Comparison of ENCODE assay signal across 1 cellular context in the genomic region with DNA sequence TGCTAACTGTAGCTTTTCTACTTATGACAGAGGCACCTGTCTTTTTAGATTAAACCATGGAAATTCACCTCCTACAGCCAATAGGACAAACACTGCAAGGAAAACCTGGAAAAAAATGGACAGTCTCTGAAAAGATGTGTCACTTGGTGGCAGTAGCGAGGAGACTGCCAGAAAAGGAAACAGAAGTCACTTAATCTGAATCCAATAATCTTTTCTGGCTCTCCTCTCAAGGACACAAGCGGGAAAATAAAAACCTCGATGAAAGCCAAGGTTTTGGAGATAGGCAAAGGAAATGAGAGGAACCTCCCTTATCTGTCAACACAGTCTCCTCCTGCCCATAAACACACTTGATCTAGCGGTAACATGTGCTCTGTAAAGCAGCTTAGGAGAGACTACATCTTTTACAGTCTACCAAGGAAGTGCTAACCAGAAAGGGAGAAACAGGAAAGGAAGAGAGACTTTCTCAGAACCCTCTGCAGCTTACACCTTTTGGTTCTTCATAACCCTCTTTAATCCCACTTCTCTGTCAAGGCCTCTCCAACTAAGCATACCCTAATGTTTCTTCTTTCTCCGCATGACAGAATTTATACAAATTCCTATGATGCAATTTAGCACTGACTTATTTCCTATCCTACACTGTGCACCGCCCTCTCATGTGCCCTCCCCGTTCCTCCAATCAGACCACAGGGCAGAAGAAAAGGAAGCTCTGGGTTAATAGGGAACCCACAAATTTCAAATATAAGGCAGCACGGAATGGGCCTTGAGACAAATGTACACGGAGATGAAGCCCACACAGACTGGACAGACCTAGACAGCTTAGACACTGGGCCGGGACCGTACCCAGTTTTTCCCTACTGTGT.
A peak's percentile ranks its signal among the peaks of the same experiment; 100 is the strongest.
TF ChIP-seq lines count a peak whose summit lies in the region.

No MANE protein-coding gene starts in this region.

TF ChIP-seq in IMR-90, 13 proteins besides CTCF, POLR2A, EP300 and RAD21 (continued from another document):
- no peak for TF ChIP-seq ELK1 (IDR thresholded peaks at IDR 0.05; ENCODE audit: borderline replicate concordance, low read depth, low read length)
- 0 out of 2 replicates have a peak, but pooled peaks have one; percentile 21 for TF ChIP-seq MXI1 (IDR thresholded peaks at IDR 0.05; ENCODE audit: borderline replicate concordance, low read depth, low read length)
- peak; percentile 55; the same call in 1 of the 2 replicates for TF ChIP-seq USF2 (IDR thresholded peaks at IDR 0.05; ENCODE audit: low read depth, low read length)
- 0 out of 2 replicates have a peak, but pooled peaks have one; percentile 18 for TF ChIP-seq BHLHE40 (IDR thresholded peaks at IDR 0.05; ENCODE audit: low read depth, low read length)
- TF ChIP-seq MAFK (IDR thresholded peaks at IDR 0.05; ENCODE audit: low read depth, low read length), result no peak
- peak; percentile 86 for TF ChIP-seq CEBPB (IDR thresholded peaks at IDR 0.05; ENCODE audit: low read depth, low read length)
- no peak for TF ChIP-seq RFX5 (IDR thresholded peaks at IDR 0.05; ENCODE audit: low read depth, low read length)
- TF ChIP-seq SMC3 (IDR thresholded peaks at IDR 0.05; ENCODE audit: low read depth, low read length), result peak; percentile 60
- no peak for TF ChIP-seq NFE2L2 (IDR thresholded peaks at IDR 0.05; ENCODE audit: low read depth, low read length)
- no peak for TF ChIP-seq MAZ (IDR thresholded peaks at IDR 0.05; ENCODE audit: borderline replicate concordance, low read depth, low read length)
- no peak for TF ChIP-seq CHD1 (IDR thresholded peaks at IDR 0.05; ENCODE audit: low read depth, low read length)
